Comparison of ENCODE assay signal across 2 cellular contexts in genomic region chr12:109092484-109093021, GRCh38.
TF ChIP-seq lines count a peak whose summit lies in the region.

No MANE protein-coding gene starts in this region.

TF ChIP-seq in A549, 52 proteins besides CTCF, POLR2A, EP300 and RAD21:
- TF ChIP-seq HEYL (CRISPR knock-in tag; IDR thresholded peaks at IDR 0.05): 0 out of 2 replicates have a peak, but pooled peaks have one; percentile 28
- TF ChIP-seq RARB (CRISPR knock-in tag; IDR thresholded peaks at IDR 0.05): no peak

TF ChIP-seq in GM12878, 131 proteins besides CTCF, POLR2A, EP300 and RAD21:
- TF ChIP-seq CBFB (IDR thresholded peaks at IDR 0.05; ENCODE audit: low read depth): no peak
- TF ChIP-seq EED (IDR thresholded peaks at IDR 0.05; ENCODE audit: low read depth): 0 out of 2 replicates have a peak, but pooled peaks have one; percentile 23
TF ChIP-seq in GM12878: peak in this region for 1.
